1 cellular context compared by ENCODE assay signal in genomic region chr15:101725073-101725472, GRCh38.
TF ChIP-seq lines count a peak whose summit lies in the region.

No MANE protein-coding gene starts in this region.

TF ChIP-seq in WTC11, 78 proteins besides CTCF, POLR2A, EP300 and RAD21 (continued from another document):
- TF ChIP-seq ATF2 (CRISPR knock-in tag; IDR thresholded peaks at IDR 0.05; ENCODE audit: borderline replicate concordance, low read depth) (no peak), CREB1 (CRISPR knock-in tag; IDR thresholded peaks at IDR 0.05) (no peak), ZNF263 (CRISPR knock-in tag; IDR thresholded peaks at IDR 0.05; ENCODE audit: low read depth) (no peak), SMAD3 (CRISPR knock-in tag; IDR thresholded peaks at IDR 0.05; ENCODE audit: borderline replicate concordance) (no peak), TCF7 (CRISPR knock-in tag; IDR thresholded peaks at IDR 0.05; ENCODE audit: low read depth) (no peak), EMX1 (CRISPR knock-in tag; IDR thresholded peaks at IDR 0.05) (no peak), GRHL2 (CRISPR knock-in tag; IDR thresholded peaks at IDR 0.05; ENCODE audit: insufficient replicate concordance, severe bottlenecking) (no peak), CREM (CRISPR knock-in tag; IDR thresholded peaks at IDR 0.05) (no peak), RORB (CRISPR knock-in tag; IDR thresholded peaks at IDR 0.05) (no peak), ZBTB21 (CRISPR knock-in tag; IDR thresholded peaks at IDR 0.05; ENCODE audit: borderline replicate concordance) (no peak), TP53 (CRISPR knock-in tag; IDR thresholded peaks at IDR 0.05) (no peak)
- TF ChIP-seq, protein P1, sequence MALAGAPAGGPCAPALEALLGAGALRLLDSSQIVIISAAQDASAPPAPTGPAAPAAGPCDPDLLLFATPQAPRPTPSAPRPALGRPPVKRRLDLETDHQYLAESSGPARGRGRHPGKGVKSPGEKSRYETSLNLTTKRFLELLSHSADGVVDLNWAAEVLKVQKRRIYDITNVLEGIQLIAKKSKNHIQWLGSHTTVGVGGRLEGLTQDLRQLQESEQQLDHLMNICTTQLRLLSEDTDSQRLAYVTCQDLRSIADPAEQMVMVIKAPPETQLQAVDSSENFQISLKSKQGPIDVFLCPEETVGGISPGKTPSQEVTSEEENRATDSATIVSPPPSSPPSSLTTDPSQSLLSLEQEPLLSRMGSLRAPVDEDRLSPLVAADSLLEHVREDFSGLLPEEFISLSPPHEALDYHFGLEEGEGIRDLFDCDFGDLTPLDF (CRISPR knock-in tag; IDR thresholded peaks at IDR 0.05) = no peak
